In the genomic region with DNA sequence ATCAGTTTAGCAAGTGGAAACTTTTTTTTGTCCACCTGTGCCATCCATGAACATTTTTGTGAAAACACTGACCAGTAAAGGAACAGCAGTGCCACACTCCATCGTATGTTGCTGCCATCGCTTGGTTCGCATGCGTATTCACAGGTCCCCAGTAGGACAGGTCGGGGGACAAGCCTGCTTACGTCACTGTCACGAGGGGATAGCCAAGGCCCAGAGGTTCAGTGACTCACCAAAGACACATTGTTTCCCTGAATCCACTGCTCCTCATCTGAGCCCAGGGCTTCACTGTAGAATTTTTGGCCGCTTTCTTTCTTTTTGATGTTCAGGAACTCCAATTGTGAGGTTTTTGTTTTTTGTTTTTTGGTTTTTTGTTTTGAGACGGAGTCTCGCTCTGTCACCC, we compare ENCODE assay signal across 1 cellular context.
A peak's percentile ranks its signal among the peaks of the same experiment; 100 is the strongest.
TF ChIP-seq lines count a peak whose summit lies in the region.

No MANE protein-coding gene starts in this region.

TF ChIP-seq in HepG2, 621 proteins besides CTCF, POLR2A, EP300 and RAD21:
- TF ChIP-seq ZNF12 (CRISPR knock-in tag; IDR thresholded peaks at IDR 0.05) (no peak), CREB1 (IDR thresholded peaks at IDR 0.05) (peak; percentile 73), CREB1 (CRISPR knock-in tag; IDR thresholded peaks at IDR 0.05) (no peak)
